Comparison of ENCODE assay signal across 31 cellular contexts in genomic region chr2:879540-879939, GRCh38.
"Had no signal": no experiment of that assay in that cellular context is flagged by ENCODE, and none has a peak within 500 bp of the region (broad histone marks: within the 10 kb centered on the region; RNA-seq: fewer than 3 reads in every experiment).

No MANE protein-coding gene starts in this region.

- H3K27ac ChIP-seq: adrenal gland, body of pancreas, brain microvascular endothelial cell, breast epithelium, VCaP had no signal

- H3K4me3 Mint-ChIP-seq: activated B cell treated with CpG ODN at 0.5 μM for 24 hours; activated CD4-positive, alpha-beta memory T cell treated with anti-CD3 and anti-CD28 coated beads for 36 hours; activated CD4-positive, alpha-beta T cell treated with anti-CD3 and anti-CD28 coated beads, Interleukin-2, amount 10 ng/mL, durations not matched to agents 24 days and 14 days; activated CD8-positive, alpha-beta T cell treated with anti-CD3 and anti-CD28 coated beads for 36 hours; activated naive CD4-positive, alpha-beta T cell treated with anti-CD3 and anti-CD28 coated beads for 36 hours; activated naive CD8-positive, alpha-beta T cell treated with anti-CD3 and anti-CD28 coated beads for 36 hours; activated T-cell treated with anti-CD3 and anti-CD28 coated beads, Interleukin-2, amount 50 U/mL, for 4 hours; activated T-cell treated with anti-CD3 and anti-CD28 coated beads, Interleukin-2, amount 50 U/mL, for 72 hours; activated T-helper 1 cell treated with anti-CD3 and anti-CD28 coated beads, Interleukin-12 subunit alpha, Interleukin-12 subunit beta, Interleukin-2, Interleukin-4 antibody, amounts not matched to agents 30 ng/mL and 10 ng/mL and 1 ng/mL, durations not matched to agents 14 hours and 24 hours and 36 hours; activated T-helper 17 cell treated with anti-CD3 and anti-CD28 coated beads, Interleukin-2, amount 50 U/mL, for 72 hours; T-helper 1 cell treated with Interleukin-12 subunit alpha and Interleukin-12 subunit beta and Interleukin-4 antibody, amounts not matched to agents 30 μg/mL and 1 μg/mL, for 36 hours had no signal

- H3K4me1 Mint-ChIP-seq: activated B cell treated with CpG ODN at 0.5 μM for 24 hours; activated CD4-positive, alpha-beta T cell treated with anti-CD3 and anti-CD28 coated beads, Interleukin-2, amount 10 ng/mL, durations not matched to agents 24 days and 14 days; activated T-helper 17 cell treated with anti-CD3 and anti-CD28 coated beads, Interleukin-2, amount 50 U/mL, for 72 hours had no signal

- H3K36me3 ChIP-seq: adrenal gland, brain microvascular endothelial cell, breast epithelium had no signal

- H3K9me3 Mint-ChIP-seq: activated B cell treated with CpG ODN at 0.5 μM for 24 hours; activated CD4-positive, alpha-beta memory T cell treated with anti-CD3 and anti-CD28 coated beads for 36 hours; activated CD4-positive, alpha-beta T cell treated with anti-CD3 and anti-CD28 coated beads, Interleukin-2, amount 10 ng/mL, durations not matched to agents 24 days and 14 days; activated CD8-positive, alpha-beta T cell treated with anti-CD3 and anti-CD28 coated beads for 36 hours; activated naive CD4-positive, alpha-beta T cell treated with anti-CD3 and anti-CD28 coated beads for 36 hours; activated naive CD4-positive, alpha-beta T cell treated with anti-CD3 and anti-CD28 coated beads, Interleukin-2, amount 50 U/mL, for 72 hours; activated naive CD8-positive, alpha-beta T cell treated with anti-CD3 and anti-CD28 coated beads for 36 hours; activated T-cell treated with anti-CD3 and anti-CD28 coated beads, Interleukin-2, amount 50 U/mL, for 4 hours; activated T-cell treated with anti-CD3 and anti-CD28 coated beads, Interleukin-2, amount 50 U/mL, for 72 hours; activated T-helper 1 cell treated with anti-CD3 and anti-CD28 coated beads, Interleukin-12 subunit alpha, Interleukin-12 subunit beta, Interleukin-2, Interleukin-4 antibody, amounts not matched to agents 30 ng/mL and 10 ng/mL and 1 ng/mL, durations not matched to agents 14 hours and 24 hours and 36 hours; activated T-helper 17 cell treated with anti-CD3 and anti-CD28 coated beads, Interleukin-2, amount 50 U/mL, for 72 hours; T-helper 1 cell treated with Interleukin-12 subunit alpha and Interleukin-12 subunit beta and Interleukin-4 antibody, amounts not matched to agents 30 μg/mL and 1 μg/mL, for 36 hours had no signal

- H3K9me3 ChIP-seq: adrenal gland, body of pancreas, breast epithelium had no signal

- H3K4me3 ChIP-seq: adrenal gland, body of pancreas, breast epithelium had no signal

- ATAC-seq: activated CD8-positive, alpha-beta T cell treated with anti-CD3 and anti-CD28 coated beads for 36 hours; activated naive CD4-positive, alpha-beta T cell treated with anti-CD3 and anti-CD28 coated beads, Interleukin-2, amount 50 U/mL, for 72 hours; activated T-cell treated with anti-CD3 and anti-CD28 coated beads, Interleukin-2, amount 50 U/mL, for 4 hours; activated T-cell treated with anti-CD3 and anti-CD28 coated beads, Interleukin-2, amount 50 U/mL, for 72 hours; activated T-helper 17 cell treated with anti-CD3 and anti-CD28 coated beads, Interleukin-2, amount 50 U/mL, for 72 hours; body of pancreas had no signal

- H3K27me3 ChIP-seq: adrenal gland, body of pancreas, brain microvascular endothelial cell had no signal

- H3K36me3 Mint-ChIP-seq: activated CD4-positive, alpha-beta memory T cell treated with anti-CD3 and anti-CD28 coated beads for 36 hours; activated naive CD4-positive, alpha-beta T cell treated with anti-CD3 and anti-CD28 coated beads, Interleukin-2, amount 50 U/mL, for 72 hours; activated naive CD8-positive, alpha-beta T cell treated with anti-CD3 and anti-CD28 coated beads for 36 hours had no signal

- DNase-seq: activated B cell treated with CpG ODN at 0.5 μM for 24 hours; activated CD4-positive, alpha-beta memory T cell treated with anti-CD3 and anti-CD28 coated beads for 36 hours; activated CD4-positive, alpha-beta T cell treated with anti-CD3 and anti-CD28 coated beads for 4 hours; activated CD4-positive, alpha-beta T cell treated with anti-CD3 and anti-CD28 coated beads, Interleukin-2, amount 10 ng/mL, durations not matched to agents 24 days and 14 days; activated CD4-positive, alpha-beta T cell treated with anti-CD3 and anti-CD28 coated beads, Interleukin-2, amount 50 U/mL, for 1 hour; activated CD4-positive, alpha-beta T cell treated with anti-CD3 and anti-CD28 coated beads, Interleukin-2, amount 50 U/mL, for 4 hours; activated CD4-positive, CD25-positive, alpha-beta regulatory T cell treated with anti-CD3 and anti-CD28 coated beads, Interleukin-2, amount 50 U/mL, for 72 hours; activated CD8-positive, alpha-beta T cell treated with anti-CD3 and anti-CD28 coated beads for 36 hours; activated effector memory CD4-positive, alpha-beta T cell treated with anti-CD3 and anti-CD28 coated beads, Interleukin-2, amount 50 U/mL, for 16 hours; activated gamma-delta T cell treated with Interleukin-2 at 50 U/mL for 16 hours; activated naive CD4-positive, alpha-beta T cell; activated naive CD4-positive, alpha-beta T cell treated with anti-CD3 and anti-CD28 coated beads for 36 hours; activated naive CD4-positive, alpha-beta T cell treated with anti-CD3 and anti-CD28 coated beads, Interleukin-2, amount 50 U/mL, for 16 hours; activated naive CD8-positive, alpha-beta T cell treated with anti-CD3 and anti-CD28 coated beads for 36 hours; activated T-cell treated with anti-CD3 and anti-CD28 coated beads for 4 hours; activated T-cell treated with anti-CD3 and anti-CD28 coated beads, Interleukin-2, amount 50 U/mL, for 1 hour; activated T-cell treated with anti-CD3 and anti-CD28 coated beads, Interleukin-2, amount 50 U/mL, for 4 hours; activated T-cell treated with anti-CD3 and anti-CD28 coated beads, Interleukin-2, amount 50 U/mL, for 72 hours; amniotic stem cell; body of pancreas; brain microvascular endothelial cell; central memory CD4-positive, alpha-beta T cell; T-helper 1 cell; T-helper 9 cell had no signal

- H3K4me1 ChIP-seq: body of pancreas, breast epithelium had no signal

- H3K27ac Mint-ChIP-seq: activated B cell treated with CpG ODN at 0.5 μM for 24 hours; activated CD4-positive, alpha-beta memory T cell treated with anti-CD3 and anti-CD28 coated beads for 36 hours; activated CD4-positive, alpha-beta T cell treated with anti-CD3 and anti-CD28 coated beads, Interleukin-2, amount 10 ng/mL, durations not matched to agents 24 days and 14 days; activated CD8-positive, alpha-beta T cell treated with anti-CD3 and anti-CD28 coated beads for 36 hours; activated naive CD4-positive, alpha-beta T cell treated with anti-CD3 and anti-CD28 coated beads for 36 hours; activated naive CD4-positive, alpha-beta T cell treated with anti-CD3 and anti-CD28 coated beads, Interleukin-2, amount 50 U/mL, for 72 hours; activated naive CD8-positive, alpha-beta T cell treated with anti-CD3 and anti-CD28 coated beads for 36 hours; activated T-cell treated with anti-CD3 and anti-CD28 coated beads, Interleukin-2, amount 50 U/mL, for 72 hours; activated T-helper 1 cell treated with anti-CD3 and anti-CD28 coated beads, Interleukin-12 subunit alpha, Interleukin-12 subunit beta, Interleukin-2, Interleukin-4 antibody, amounts not matched to agents 30 ng/mL and 10 ng/mL and 1 ng/mL, durations not matched to agents 14 hours and 24 hours and 36 hours; activated T-helper 17 cell treated with anti-CD3 and anti-CD28 coated beads, Interleukin-2, amount 50 U/mL, for 72 hours; T-helper 1 cell treated with Interleukin-12 subunit alpha and Interleukin-12 subunit beta and Interleukin-4 antibody, amounts not matched to agents 30 μg/mL and 1 μg/mL, for 36 hours had no signal
